ENCODE assay signal across 8 cellular contexts in genomic region chr12:8544295-8544694, GRCh38. TPM values are rescaled to one million over a fixed set of nuclear protein-coding genes. Genes with fewer than 3 reads are reported as not detected.
DNase-seq lines count a peak whose midpoint lies in the region; ATAC-seq and TF ChIP-seq lines count a peak whose summit lies in the region.

No MANE protein-coding gene starts in this region.

- intact Hi-C loops in natural killer cell (cut with micrococcal nuclease) = loop anchor here (10.0 kb wide), 1 partner anchor 501 kb away; no protein-coding TSS in a partner anchor

- no peaks in the 10 kb centered on the region for H3K36me3 Mint-ChIP-seq in natural killer cell
- no peaks in the 10 kb centered on the region for H3K36me3 Mint-ChIP-seq in stimulated activated memory B cell treated with anti-CD40 and anti-IgM and Interleukin-4, amounts not matched to agents 10 μg/mL and 1 μg/mL and 100 μg/mL, for 72 hours

- no peak overlapping the region for H3K4me3 Mint-ChIP-seq in natural killer cell
- H3K4me3 Mint-ChIP-seq in stimulated activated memory B cell treated with anti-CD40 and anti-IgM and Interleukin-4, amounts not matched to agents 10 μg/mL and 1 μg/mL and 100 μg/mL, for 72 hours = no peak overlapping the region

- ATAC-seq in HG03439 (IDR thresholded peaks at IDR 0.05; ENCODE audit: unreplicated experiment) (peak; percentile 66), natural killer cell (peak; percentile 67 to 86 (median 76))
- peak; percentile 86 for ATAC-seq in stimulated activated memory B cell treated with anti-CD40 and anti-IgM and Interleukin-4, amounts not matched to agents 10 μg/mL and 1 μg/mL and 100 μg/mL, for 72 hours

- no peak overlapping the region for H3K27ac Mint-ChIP-seq in natural killer cell
- no peak overlapping the region for H3K27ac Mint-ChIP-seq in stimulated activated memory B cell treated with anti-CD40 and anti-IgM and Interleukin-4, amounts not matched to agents 10 μg/mL and 1 μg/mL and 100 μg/mL, for 72 hours

- H3K4me1 Mint-ChIP-seq in natural killer cell = no peaks in the 10 kb centered on the region
- H3K4me1 Mint-ChIP-seq in stimulated activated memory B cell treated with anti-CD40 and anti-IgM and Interleukin-4, amounts not matched to agents 10 μg/mL and 1 μg/mL and 100 μg/mL, for 72 hours = peaks cover 12% of the 10 kb centered on the region

- peaks cover 19 to 38% of the 10 kb centered on the region in 2 donors for H3K27me3 Mint-ChIP-seq in natural killer cell (ENCODE audit: low read depth in 2 of 2)
- H3K27me3 Mint-ChIP-seq in stimulated activated memory B cell treated with anti-CD40 and anti-IgM and Interleukin-4, amounts not matched to agents 10 μg/mL and 1 μg/mL and 100 μg/mL, for 72 hours = peaks cover 27% of the 10 kb centered on the region

- DNase-seq in NK-92 treated with Interleukin-12 subunit alpha and Interleukin-12 subunit beta, amount 100 ng/mL, for 24 hours (lab: John Stamatoyannopoulos, UW) = peak; percentile 3
- no peak for DNase-seq in NK-92 (lab: John Stamatoyannopoulos, UW; ENCODE audit: unreplicated experiment)
- DNase-seq in NOMO-1 treated with DMSO at 0.1 percent for 48 hours (lab: John Stamatoyannopoulos, UW; ENCODE audit: unreplicated experiment) = peak; percentile 66
- peak; percentile 45 for DNase-seq in activated CD8-positive, alpha-beta memory T cell treated with anti-CD3 and anti-CD28 coated beads, Interleukin-2, amount 50 U/mL, for 1 hour (ENCODE audit: extremely low read depth)
- DNase-seq in epidermal melanocyte (ENCODE audit: insufficient read length, low spot score) = peak; percentile 68
- DNase-seq in natural killer cell = peak; percentile 37

- H3K9me3 Mint-ChIP-seq in natural killer cell = no peaks in the 10 kb centered on the region
- H3K9me3 Mint-ChIP-seq in stimulated activated memory B cell treated with anti-CD40 and anti-IgM and Interleukin-4, amounts not matched to agents 10 μg/mL and 1 μg/mL and 100 μg/mL, for 72 hours = no peaks in the 10 kb centered on the region

- TF ChIP-seq CTCF in natural killer cell (IDR thresholded peaks at IDR 0.05) = peak; percentile 98

RNA-seq across cellular contexts. Expression of gene CLEC4E, which starts 3.6 kb away (rescaled TPM):
- total RNA-seq in natural killer cell = 1 to 10 TPM in 2 of 3 donors, not detected in 1; 3.3 to 9.1 TPM

RNA-seq across cellular contexts. Expression of gene CLEC4D, which starts 31.0 kb away (rescaled TPM):
- total RNA-seq in natural killer cell = 1 to 10 TPM in 1 of 3 donors, under 1 TPM in 1, not detected in 1; 0.50 to 1.7 TPM
